In the genomic region with DNA sequence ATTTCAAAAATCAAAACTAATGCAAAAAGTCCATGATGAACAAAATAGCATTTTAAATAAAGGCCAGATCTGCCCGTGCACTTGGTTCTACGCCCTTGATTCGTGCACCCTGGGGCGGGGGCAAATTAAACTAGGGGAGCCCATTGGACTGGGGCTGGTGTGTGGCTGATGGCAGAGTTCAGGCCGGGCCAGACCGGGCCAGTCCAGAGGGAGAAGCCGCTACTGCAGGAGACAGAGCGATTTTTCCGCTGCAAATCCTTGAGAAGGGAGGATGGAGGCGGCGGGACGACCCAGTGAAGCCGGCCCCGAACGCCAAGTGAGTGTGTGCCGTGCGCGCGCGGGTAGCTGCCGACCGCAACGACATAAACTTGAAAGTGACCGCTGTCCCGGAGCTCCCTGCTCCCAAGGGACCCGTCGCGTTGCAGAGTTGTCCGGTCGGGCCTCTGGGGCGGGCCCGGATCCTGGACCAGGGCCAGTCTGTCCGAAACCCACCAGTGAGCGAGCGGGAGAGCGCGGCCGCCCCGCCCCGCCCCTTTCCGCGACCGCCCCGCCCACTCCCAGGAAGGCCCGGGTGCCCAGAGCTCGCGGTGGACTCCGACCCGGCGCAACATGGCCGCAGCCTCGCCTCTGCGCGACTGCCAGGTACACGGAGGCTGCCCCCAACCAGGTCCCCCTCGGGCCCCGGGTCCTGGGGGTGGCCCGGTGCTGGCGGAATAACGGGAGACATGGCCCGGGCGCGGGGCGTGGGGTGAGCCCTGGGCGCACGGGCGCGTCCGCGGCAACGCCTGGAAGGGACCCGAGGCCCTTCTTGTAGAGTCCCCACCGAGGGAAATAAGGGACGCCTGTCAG, we compare ENCODE assay signal across 1 cellular context.
TF ChIP-seq lines count a peak whose summit lies in the region.

TTC38 (plus strand) TSS at position 578 of the 849 bp plus-strand sequence; CDS start at position 610, 32 bp downstream.

TF ChIP-seq in HepG2, 621 proteins besides CTCF, POLR2A, EP300 and RAD21 (continued from another document and continues in another):
- TF ChIP-seq KDM4B (CRISPR knock-in tag; IDR thresholded peaks at IDR 0.05) (no peak), AHR (CRISPR knock-in tag; IDR thresholded peaks at IDR 0.05) (no peak; the same call in 1 of the 2 replicates), WIZ (CRISPR knock-in tag; IDR thresholded peaks at IDR 0.05) (no peak), ZNF329 (CRISPR knock-in tag; IDR thresholded peaks at IDR 0.05; ENCODE audit: low read depth) (no peak), HOXD1 (CRISPR knock-in tag; IDR thresholded peaks at IDR 0.05) (no peak), HNRNPH1 (optimal IDR thresholded peaks at IDR 0.05; ENCODE audit: low read depth, low read length) (no peak), SIN3B (IDR thresholded peaks at IDR 0.05; ENCODE audit: low read length) (no peak), TARDBP (CRISPR knock-in tag; IDR thresholded peaks at IDR 0.05) (peak; percentile 56; the same call in 1 of the 2 replicates), PRPF4 (IDR thresholded peaks at IDR 0.05; ENCODE audit: low read depth, low read length, poor library complexity, severe bottlenecking) (no peak), ZNF781 (CRISPR knock-in tag; IDR thresholded peaks at IDR 0.05; ENCODE audit: borderline replicate concordance, not compliant biosample characterization) (peak; percentile 3), ZNF10 (CRISPR knock-in tag; IDR thresholded peaks at IDR 0.05; ENCODE audit: borderline replicate concordance, low read depth) (no peak), HHEX (CRISPR knock-in tag; IDR thresholded peaks at IDR 0.05) (no peak), GTF2F1 (IDR thresholded peaks at IDR 0.05; ENCODE audit: low read length) (no peak), ZBED4 (CRISPR knock-in tag; IDR thresholded peaks at IDR 0.05; ENCODE audit: borderline replicate concordance) (peak; percentile 96), PTBP1 (IDR thresholded peaks at IDR 0.05; ENCODE audit: low read depth, low read length, poor library complexity, severe bottlenecking) (no peak), ATAD3A (CRISPR knock-in tag; IDR thresholded peaks at IDR 0.05) (no peak), SNAI1 (CRISPR knock-in tag; IDR thresholded peaks at IDR 0.05; ENCODE audit: borderline replicate concordance) (no peak), DMAP1 (CRISPR knock-in tag; IDR thresholded peaks at IDR 0.05) (peak; percentile 68), TFE3 (CRISPR knock-in tag; IDR thresholded peaks at IDR 0.05) (peak; percentile 46; the same call in 1 of the 2 replicates), ZBTB43 (CRISPR knock-in tag; conservative IDR thresholded peaks at IDR 0.05) (no peak), ZBTB49 (CRISPR knock-in tag; IDR thresholded peaks at IDR 0.05; ENCODE audit: borderline replicate concordance) (no peak), KDM5B (CRISPR knock-in tag; IDR thresholded peaks at IDR 0.05; ENCODE audit: borderline replicate concordance) (peak; percentile 56; the same call in 1 of the 2 replicates), DZIP1 (CRISPR knock-in tag; IDR thresholded peaks at IDR 0.05) (no peak), ZNF891 (CRISPR knock-in tag; IDR thresholded peaks at IDR 0.05) (peak; percentile 32; the same call in 1 of the 2 replicates), MIER3 (CRISPR knock-in tag; IDR thresholded peaks at IDR 0.05; ENCODE audit: borderline replicate concordance) (peak; percentile 59; the same call in 1 of the 2 replicates), RELA (CRISPR knock-in tag; IDR thresholded peaks at IDR 0.05) (peak; percentile 60), ZBTB7A (CRISPR knock-in tag; IDR thresholded peaks at IDR 0.05) (no peak), ZNF138 (CRISPR knock-in tag; IDR thresholded peaks at IDR 0.05; ENCODE audit: low read depth) (no peak), EZH2 (conservative IDR thresholded peaks at IDR 0.05; ENCODE audit: low read depth, low read length) (no peak), HNRNPL (IDR thresholded peaks at IDR 0.05; ENCODE audit: low read depth, low read length) (peak; percentile 64; the same call in 1 of the 2 replicates), TRIM24 (CRISPR knock-in tag; IDR thresholded peaks at IDR 0.05) (no peak), CHD4 (IDR thresholded peaks at IDR 0.05; ENCODE audit: borderline replicate concordance, low read length) (no peak), ZFP90 (CRISPR knock-in tag; IDR thresholded peaks at IDR 0.05; ENCODE audit: borderline replicate concordance) (no peak), ETV5 (CRISPR knock-in tag; IDR thresholded peaks at IDR 0.05; ENCODE audit: borderline replicate concordance) (peak; percentile 57), ZNF558 (CRISPR knock-in tag; IDR thresholded peaks at IDR 0.05; ENCODE audit: borderline replicate concordance) (no peak), ZNF180 (CRISPR knock-in tag; IDR thresholded peaks at IDR 0.05; ENCODE audit: borderline replicate concordance, low read depth) (no peak)
- TF ChIP-seq, protein P1, sequence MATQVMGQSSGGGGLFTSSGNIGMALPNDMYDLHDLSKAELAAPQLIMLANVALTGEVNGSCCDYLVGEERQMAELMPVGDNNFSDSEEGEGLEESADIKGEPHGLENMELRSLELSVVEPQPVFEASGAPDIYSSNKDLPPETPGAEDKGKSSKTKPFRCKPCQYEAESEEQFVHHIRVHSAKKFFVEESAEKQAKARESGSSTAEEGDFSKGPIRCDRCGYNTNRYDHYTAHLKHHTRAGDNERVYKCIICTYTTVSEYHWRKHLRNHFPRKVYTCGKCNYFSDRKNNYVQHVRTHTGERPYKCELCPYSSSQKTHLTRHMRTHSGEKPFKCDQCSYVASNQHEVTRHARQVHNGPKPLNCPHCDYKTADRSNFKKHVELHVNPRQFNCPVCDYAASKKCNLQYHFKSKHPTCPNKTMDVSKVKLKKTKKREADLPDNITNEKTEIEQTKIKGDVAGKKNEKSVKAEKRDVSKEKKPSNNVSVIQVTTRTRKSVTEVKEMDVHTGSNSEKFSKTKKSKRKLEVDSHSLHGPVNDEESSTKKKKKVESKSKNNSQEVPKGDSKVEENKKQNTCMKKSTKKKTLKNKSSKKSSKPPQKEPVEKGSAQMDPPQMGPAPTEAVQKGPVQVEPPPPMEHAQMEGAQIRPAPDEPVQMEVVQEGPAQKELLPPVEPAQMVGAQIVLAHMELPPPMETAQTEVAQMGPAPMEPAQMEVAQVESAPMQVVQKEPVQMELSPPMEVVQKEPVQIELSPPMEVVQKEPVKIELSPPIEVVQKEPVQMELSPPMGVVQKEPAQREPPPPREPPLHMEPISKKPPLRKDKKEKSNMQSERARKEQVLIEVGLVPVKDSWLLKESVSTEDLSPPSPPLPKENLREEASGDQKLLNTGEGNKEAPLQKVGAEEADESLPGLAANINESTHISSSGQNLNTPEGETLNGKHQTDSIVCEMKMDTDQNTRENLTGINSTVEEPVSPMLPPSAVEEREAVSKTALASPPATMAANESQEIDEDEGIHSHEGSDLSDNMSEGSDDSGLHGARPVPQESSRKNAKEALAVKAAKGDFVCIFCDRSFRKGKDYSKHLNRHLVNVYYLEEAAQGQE (IDR thresholded peaks at IDR 0.05; ENCODE audit: borderline replicate concordance in 1 of 2, low read depth in 1 of 2, low read length in 2 of 2), result no peak; a peak in 1 of 4 replicates
- TF ChIP-seq, protein P2, sequence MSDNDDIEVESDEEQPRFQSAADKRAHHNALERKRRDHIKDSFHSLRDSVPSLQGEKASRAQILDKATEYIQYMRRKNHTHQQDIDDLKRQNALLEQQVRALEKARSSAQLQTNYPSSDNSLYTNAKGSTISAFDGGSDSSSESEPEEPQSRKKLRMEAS (IDR thresholded peaks at IDR 0.05), result peak; percentile 22
